Comparison of ENCODE assay signal across 1 cellular context in the genomic region with DNA sequence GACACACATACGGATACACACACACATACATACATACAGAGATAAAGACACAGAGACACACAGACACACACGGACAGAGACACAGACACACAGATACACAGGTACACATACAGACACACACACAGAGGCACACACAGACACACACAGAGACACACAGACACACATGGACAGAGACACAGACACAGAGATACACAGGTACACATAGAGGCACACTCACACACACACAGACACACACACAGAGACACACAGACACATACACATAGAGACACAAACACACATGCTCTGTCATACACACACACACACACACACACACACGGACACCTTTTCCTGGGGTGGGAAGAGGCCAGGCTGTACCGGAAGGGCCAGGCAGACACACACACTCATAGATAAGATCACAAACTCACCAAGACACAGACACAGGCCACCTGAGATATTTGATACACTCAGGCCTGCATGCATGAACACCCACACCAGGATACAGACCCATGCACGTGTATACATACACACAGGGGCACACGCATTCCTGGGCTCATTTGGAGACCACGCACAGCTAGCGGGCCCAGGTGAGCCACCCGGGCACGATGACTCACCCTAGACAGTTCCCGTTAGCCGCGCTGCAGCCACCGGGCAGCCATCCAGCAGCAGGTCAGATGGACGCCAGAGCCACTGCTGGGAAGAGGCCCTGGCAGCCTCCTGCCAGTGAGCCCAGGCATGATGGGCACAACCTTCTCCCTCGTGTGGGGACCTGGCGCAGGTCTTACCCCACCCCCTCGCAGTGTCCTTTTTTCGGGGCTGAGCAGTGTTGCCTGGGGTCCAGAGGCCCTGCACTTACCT.
TF ChIP-seq lines count a peak whose summit lies in the region.

No MANE protein-coding gene starts in this region.

TF ChIP-seq in SK-N-SH, 30 proteins besides CTCF, POLR2A, EP300 and RAD21 (continued from another document):
- no peak for TF ChIP-seq USF1 (IDR thresholded peaks at IDR 0.05; ENCODE audit: borderline replicate concordance, low read depth)
- TF ChIP-seq, protein P1, sequence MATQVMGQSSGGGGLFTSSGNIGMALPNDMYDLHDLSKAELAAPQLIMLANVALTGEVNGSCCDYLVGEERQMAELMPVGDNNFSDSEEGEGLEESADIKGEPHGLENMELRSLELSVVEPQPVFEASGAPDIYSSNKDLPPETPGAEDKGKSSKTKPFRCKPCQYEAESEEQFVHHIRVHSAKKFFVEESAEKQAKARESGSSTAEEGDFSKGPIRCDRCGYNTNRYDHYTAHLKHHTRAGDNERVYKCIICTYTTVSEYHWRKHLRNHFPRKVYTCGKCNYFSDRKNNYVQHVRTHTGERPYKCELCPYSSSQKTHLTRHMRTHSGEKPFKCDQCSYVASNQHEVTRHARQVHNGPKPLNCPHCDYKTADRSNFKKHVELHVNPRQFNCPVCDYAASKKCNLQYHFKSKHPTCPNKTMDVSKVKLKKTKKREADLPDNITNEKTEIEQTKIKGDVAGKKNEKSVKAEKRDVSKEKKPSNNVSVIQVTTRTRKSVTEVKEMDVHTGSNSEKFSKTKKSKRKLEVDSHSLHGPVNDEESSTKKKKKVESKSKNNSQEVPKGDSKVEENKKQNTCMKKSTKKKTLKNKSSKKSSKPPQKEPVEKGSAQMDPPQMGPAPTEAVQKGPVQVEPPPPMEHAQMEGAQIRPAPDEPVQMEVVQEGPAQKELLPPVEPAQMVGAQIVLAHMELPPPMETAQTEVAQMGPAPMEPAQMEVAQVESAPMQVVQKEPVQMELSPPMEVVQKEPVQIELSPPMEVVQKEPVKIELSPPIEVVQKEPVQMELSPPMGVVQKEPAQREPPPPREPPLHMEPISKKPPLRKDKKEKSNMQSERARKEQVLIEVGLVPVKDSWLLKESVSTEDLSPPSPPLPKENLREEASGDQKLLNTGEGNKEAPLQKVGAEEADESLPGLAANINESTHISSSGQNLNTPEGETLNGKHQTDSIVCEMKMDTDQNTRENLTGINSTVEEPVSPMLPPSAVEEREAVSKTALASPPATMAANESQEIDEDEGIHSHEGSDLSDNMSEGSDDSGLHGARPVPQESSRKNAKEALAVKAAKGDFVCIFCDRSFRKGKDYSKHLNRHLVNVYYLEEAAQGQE (IDR thresholded peaks at IDR 0.05; ENCODE audit: low read depth, low read length): no peak
- TF ChIP-seq ELF1 (IDR thresholded peaks at IDR 0.05): no peak
- TF ChIP-seq RXRA (IDR thresholded peaks at IDR 0.05; ENCODE audit: borderline replicate concordance, low read depth): no peak; the same call in 1 of the 2 replicates
- TF ChIP-seq NRF1 (IDR thresholded peaks at IDR 0.05; ENCODE audit: low read depth, low read length): no peak
- no peak for TF ChIP-seq RFX5 (IDR thresholded peaks at IDR 0.05; ENCODE audit: low read length)
- TF ChIP-seq MAX (IDR thresholded peaks at IDR 0.05; ENCODE audit: low read depth): peak; percentile 79
- no peak for TF ChIP-seq TAF1 (IDR thresholded peaks at IDR 0.05; ENCODE audit: borderline replicate concordance, low read depth, low read length)
- TF ChIP-seq MXI1 (IDR thresholded peaks at IDR 0.05; ENCODE audit: low read depth, low read length): peak; percentile 49; the same call in 1 of the 2 replicates
- no peak for TF ChIP-seq YY1 (IDR thresholded peaks at IDR 0.05; ENCODE audit: low read depth)
- peak; percentile 51 for TF ChIP-seq CHD2 (IDR thresholded peaks at IDR 0.05; ENCODE audit: low read length, partially characterized antibody)
- TF ChIP-seq, protein P2, sequence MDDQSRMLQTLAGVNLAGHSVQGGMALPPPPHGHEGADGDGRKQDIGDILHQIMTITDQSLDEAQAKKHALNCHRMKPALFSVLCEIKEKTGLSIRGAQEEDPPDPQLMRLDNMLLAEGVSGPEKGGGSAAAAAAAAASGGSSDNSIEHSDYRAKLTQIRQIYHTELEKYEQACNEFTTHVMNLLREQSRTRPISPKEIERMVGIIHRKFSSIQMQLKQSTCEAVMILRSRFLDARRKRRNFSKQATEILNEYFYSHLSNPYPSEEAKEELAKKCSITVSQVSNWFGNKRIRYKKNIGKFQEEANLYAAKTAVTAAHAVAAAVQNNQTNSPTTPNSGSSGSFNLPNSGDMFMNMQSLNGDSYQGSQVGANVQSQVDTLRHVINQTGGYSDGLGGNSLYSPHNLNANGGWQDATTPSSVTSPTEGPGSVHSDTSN (IDR thresholded peaks at IDR 0.05): peak; percentile 51
- TF ChIP-seq POLR2AphosphoS5 (IDR thresholded peaks at IDR 0.05; ENCODE audit: low read depth, low read length): no peak; the same call in 1 of the 2 replicates
- no peak for TF ChIP-seq ZBTB33 (IDR thresholded peaks at IDR 0.05; ENCODE audit: borderline replicate concordance, low read depth)
- peak; percentile 2; the same call in 1 of the 2 replicates for TF ChIP-seq SMC3 (IDR thresholded peaks at IDR 0.05; ENCODE audit: low read depth, low read length)
